In genomic region chr22:37141476-37141875, GRCh38 we compare ENCODE assay signal across 26 cellular contexts. TPM values are rescaled to one million over a fixed set of nuclear protein-coding genes. Genes with fewer than 3 reads are reported as not detected.
"Had no signal": no experiment of that assay in that cellular context is flagged by ENCODE, and none has a peak within 500 bp of the region (broad histone marks: within the 10 kb centered on the region; RNA-seq: fewer than 3 reads in every experiment).

No MANE protein-coding gene starts in this region.

- H3K36me3 ChIP-seq: thoracic aorta, vagina had no signal

- H3K36me3 Mint-ChIP-seq: type B pancreatic cell had no signal

- ATAC-seq: esophagus mucosa, left ventricle myocardium superior, T-helper 17 cell had no signal

- H3K4me3 Mint-ChIP-seq: activated B cell treated with CpG ODN at 0.5 μM for 24 hours; activated naive CD4-positive, alpha-beta T cell treated with anti-CD3 and anti-CD28 coated beads, Interleukin-2, amount 50 U/mL, for 24 hours; T-helper 17 cell; type B pancreatic cell had no signal

- H3K27ac Mint-ChIP-seq: activated B cell treated with CpG ODN at 0.5 μM for 24 hours; activated naive CD4-positive, alpha-beta T cell treated with anti-CD3 and anti-CD28 coated beads, Interleukin-2, amount 50 U/mL, for 24 hours; T-helper 17 cell; type B pancreatic cell had no signal

- H3K27ac ChIP-seq: thoracic aorta, vagina had no signal

- DNase-seq: activated B cell treated with CpG ODN at 0.5 μM for 24 hours; activated CD4-positive, alpha-beta T cell treated with anti-CD3 and anti-CD28 coated beads for 4 hours; activated effector memory CD4-positive, alpha-beta T cell treated with anti-CD3 and anti-CD28 coated beads, Interleukin-2, amount 50 U/mL, for 16 hours; activated T-cell treated with anti-CD3 and anti-CD28 coated beads, Interleukin-2, amount 50 U/mL, for 48 hours; central memory CD4-positive, alpha-beta T cell; dermis blood vessel endothelial cell; effector memory CD4-positive, alpha-beta T cell; foreskin melanocyte; glutamatergic neuron; hippocampal formation; left ventricle myocardium superior; retina; stimulated activated CD4-positive, alpha-beta T cell treated with anti-CD3 and anti-CD28 coated beads, Interleukin-2, amount 100 ng/mL, for 48 hours; stimulated activated CD8-positive, alpha-beta memory T cell treated with anti-CD3 and anti-CD28 coated beads, Interleukin-4, amount 100 ng/mL, for 48 hours; stimulated activated naive CD4-positive, alpha-beta T cell; SW 1271; T-helper 17 cell had no signal

- H3K9me3 Mint-ChIP-seq: activated B cell treated with CpG ODN at 0.5 μM for 24 hours; activated naive CD4-positive, alpha-beta T cell treated with anti-CD3 and anti-CD28 coated beads, Interleukin-2, amount 50 U/mL, for 24 hours; type B pancreatic cell had no signal

- H3K27me3 Mint-ChIP-seq: activated B cell treated with CpG ODN at 0.5 μM for 24 hours; activated naive CD4-positive, alpha-beta T cell treated with anti-CD3 and anti-CD28 coated beads, Interleukin-2, amount 50 U/mL, for 24 hours; T-helper 17 cell had no signal

- H3K4me3 ChIP-seq: thoracic aorta, vagina had no signal

- H3K9me3 ChIP-seq: thoracic aorta, vagina had no signal

RNA-seq across cellular contexts. Expression of gene IL2RB, which starts 8.2 kb away (rescaled TPM):
- total RNA-seq: dermis blood vessel endothelial cell, endothelial cell of umbilical vein had no signal

RNA-seq across cellular contexts. Expression of gene TMPRSS6, which starts 32.0 kb away (rescaled TPM):
- total RNA-seq: astrocyte, dermis blood vessel endothelial cell, endothelial cell of umbilical vein, esophagus mucosa, left ventricle myocardium superior, omental fat pad, posterior vena cava, thoracic aorta, vagina had no signal
